13 cellular contexts compared by ENCODE assay signal in the genomic region with DNA sequence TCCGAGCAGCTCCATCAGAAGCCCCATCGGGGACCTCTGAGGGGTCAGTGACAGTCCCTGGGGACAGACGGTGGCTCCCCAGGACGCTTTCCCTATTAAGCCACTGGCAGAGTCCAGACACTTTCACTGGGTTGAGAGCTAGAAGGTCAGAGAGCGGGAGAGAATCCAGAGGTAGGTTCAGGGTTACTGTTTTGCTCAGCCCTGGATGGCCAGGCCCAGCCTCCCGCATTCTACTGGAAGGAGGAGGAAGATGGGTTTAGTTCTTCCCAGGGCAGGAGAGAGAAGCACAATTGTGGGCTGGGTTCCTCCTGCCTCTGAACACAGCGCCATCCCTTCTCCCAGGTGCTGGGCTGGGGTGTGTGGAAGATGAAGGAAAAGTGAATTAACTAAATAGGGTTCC.
DNase-seq lines count a peak whose midpoint lies in the region; ATAC-seq, FAIRE-seq and TF ChIP-seq lines count a peak whose summit lies in the region.
"Had no signal": no experiment of that assay in that cellular context is flagged by ENCODE, and none has a peak within 500 bp of the region (broad histone marks: within the 10 kb centered on the region; RNA-seq: fewer than 3 reads in every experiment).

No MANE protein-coding gene starts in this region.

- no peak overlapping the region for H3K4me3 Mint-ChIP-seq in natural killer cell treated with Interleukin-12 subunit alpha and Interleukin-12 subunit beta and Interleukin-15 and Interleukin-18, amount 100 ng/mL, for 72 hours
- H3K4me3 Mint-ChIP-seq in natural killer cell (no peak overlapping the region), astrocyte (ENCODE audit: unreplicated experiment) (no peak overlapping the region), nephron progenitor cell (no peak overlapping the region)
- H3K4me3 Mint-ChIP-seq in stimulated activated naive B cell treated with anti-CD40 and anti-IgM and Interleukin-4, amounts not matched to agents 10 μg/mL and 1 μg/mL and 100 μg/mL, for 72 hours, result no peak overlapping the region

- H3K4me2 ChIP-seq in astrocyte (ENCODE audit: low read length), result no peak overlapping the region
- H3K4me2 ChIP-seq: A549 had no signal

- no peaks in the 10 kb centered on the region for H3K79me2 ChIP-seq in astrocyte (ENCODE audit: insufficient read depth, low read length)

- H3K36me3 Mint-ChIP-seq in natural killer cell treated with Interleukin-12 subunit alpha and Interleukin-12 subunit beta and Interleukin-15 and Interleukin-18, amount 100 ng/mL, for 72 hours, result no peaks in the 10 kb centered on the region
- H3K36me3 Mint-ChIP-seq in natural killer cell (no peaks in the 10 kb centered on the region), astrocyte (ENCODE audit: low read depth, unreplicated experiment) (peaks cover 12% of the 10 kb centered on the region), nephron progenitor cell (ENCODE audit: low read depth) (no peaks in the 10 kb centered on the region)
- peaks cover 8 to 18% of the 10 kb centered on the region in 2 donors for H3K36me3 Mint-ChIP-seq in stimulated activated naive B cell treated with anti-CD40 and anti-IgM and Interleukin-4, amounts not matched to agents 10 μg/mL and 1 μg/mL and 100 μg/mL, for 72 hours

- H3K27me3 ChIP-seq in astrocyte (ENCODE audit: insufficient read depth, low read length), result peaks cover 5% of the 10 kb centered on the region

- H2AFZ ChIP-seq in astrocyte (ENCODE audit: low read depth, low read length), result no peak overlapping the region

- H3K4me1 ChIP-seq in astrocyte (ENCODE audit: insufficient read depth, low read length), result no peaks in the 10 kb centered on the region

- no peaks in the 10 kb centered on the region for H3K9me3 ChIP-seq in astrocyte (ENCODE audit: insufficient read depth, low read depth, low read length)
- H3K9me3 ChIP-seq: A549 had no signal

- intact Hi-C loops in natural killer cell (cut with micrococcal nuclease), result no loop called here

- no peak for DNase-seq in natural killer cell treated with Interleukin-12 subunit alpha and Interleukin-12 subunit beta and Interleukin-15 and Interleukin-18, amount 100 ng/mL, for 72 hours (ENCODE audit: low spot score)
- DNase-seq in natural killer cell (no peak), astrocyte (ENCODE audit: low read depth) (no peak), nephron progenitor cell (no peak), NCI-H1105 treated with DMSO at 0.1 percent for 48 hours (lab: John Stamatoyannopoulos, UW) (no peak)
- no peak for DNase-seq in stimulated activated naive B cell treated with anti-CD40 and anti-IgM and Interleukin-4, amounts not matched to agents 10 μg/mL and 1 μg/mL and 100 μg/mL, for 72 hours
- DNase-seq: C1 segment of cervical spinal cord, NCI-H1048, NCI-H345, NCI-H526 treated with DMSO at 0.1 percent for 48 hours had no signal

- no peak overlapping the region for H3K27ac ChIP-seq in astrocyte (ENCODE audit: low read depth, low read length)

- H4K20me1 ChIP-seq in astrocyte (ENCODE audit: insufficient read depth, low read length), result no peaks in the 10 kb centered on the region

- FAIRE-seq in astrocyte (lab: Jason Lieb, UNC), result no peak
- FAIRE-seq: A549 had no signal

- peaks cover 0 to 6% of the 10 kb centered on the region in 2 donors for H3K27me3 Mint-ChIP-seq in natural killer cell treated with Interleukin-12 subunit alpha and Interleukin-12 subunit beta and Interleukin-15 and Interleukin-18, amount 100 ng/mL, for 72 hours
- peaks cover 6 to 11% of the 10 kb centered on the region in 2 donors for H3K27me3 Mint-ChIP-seq in natural killer cell (ENCODE audit: low read depth in 2 of 2)
- H3K27me3 Mint-ChIP-seq in astrocyte (ENCODE audit: low read depth, unreplicated experiment), result peaks cover 21% of the 10 kb centered on the region
- peaks cover 7% of the 10 kb centered on the region for H3K27me3 Mint-ChIP-seq in nephron progenitor cell (ENCODE audit: low read depth, poor library complexity)
- H3K27me3 Mint-ChIP-seq in stimulated activated naive B cell treated with anti-CD40 and anti-IgM and Interleukin-4, amounts not matched to agents 10 μg/mL and 1 μg/mL and 100 μg/mL, for 72 hours, result peaks cover 26 to 41% of the 10 kb centered on the region in 2 donors

- no peak overlapping the region for H3K4me3 ChIP-seq in astrocyte (ENCODE audit: insufficient read depth, low read depth, low read length)
- H3K4me3 ChIP-seq: A549 had no signal

- no peak overlapping the region for H3K27ac Mint-ChIP-seq in natural killer cell treated with Interleukin-12 subunit alpha and Interleukin-12 subunit beta and Interleukin-15 and Interleukin-18, amount 100 ng/mL, for 72 hours
- H3K27ac Mint-ChIP-seq in natural killer cell (no peak overlapping the region), astrocyte (ENCODE audit: unreplicated experiment) (peak overlapping the region; percentile 66), nephron progenitor cell (peak overlapping the region; percentile 68)
- no peak overlapping the region for H3K27ac Mint-ChIP-seq in stimulated activated naive B cell treated with anti-CD40 and anti-IgM and Interleukin-4, amounts not matched to agents 10 μg/mL and 1 μg/mL and 100 μg/mL, for 72 hours

- peaks cover 0 to 7% of the 10 kb centered on the region in 2 donors for H3K4me1 Mint-ChIP-seq in natural killer cell treated with Interleukin-12 subunit alpha and Interleukin-12 subunit beta and Interleukin-15 and Interleukin-18, amount 100 ng/mL, for 72 hours (ENCODE audit: low read depth in 2 of 2)
- peaks cover 0 to 6% of the 10 kb centered on the region in 2 donors for H3K4me1 Mint-ChIP-seq in natural killer cell
- H3K4me1 Mint-ChIP-seq in astrocyte (ENCODE audit: low read depth, unreplicated experiment), result peaks cover 7% of the 10 kb centered on the region
- H3K4me1 Mint-ChIP-seq in nephron progenitor cell, result peaks cover 34% of the 10 kb centered on the region
- no peaks in the 10 kb centered on the region for H3K4me1 Mint-ChIP-seq in stimulated activated naive B cell treated with anti-CD40 and anti-IgM and Interleukin-4, amounts not matched to agents 10 μg/mL and 1 μg/mL and 100 μg/mL, for 72 hours

- no peak for TF ChIP-seq CTCF in natural killer cell (IDR thresholded peaks at IDR 0.05)
- no peak for TF ChIP-seq CTCF in astrocyte (IDR thresholded peaks at IDR 0.05; ENCODE audit: insufficient read depth, low read depth, low read length)
- TF ChIP-seq CTCF in nephron progenitor cell (IDR thresholded peaks at IDR 0.05), result no peak

- no peaks in the 10 kb centered on the region for H3K36me3 ChIP-seq in astrocyte (ENCODE audit: insufficient read depth, low read length)

- no peak overlapping the region for H3K9ac ChIP-seq in astrocyte (ENCODE audit: low read length)

- ATAC-seq in natural killer cell treated with Interleukin-12 subunit alpha and Interleukin-12 subunit beta and Interleukin-15 and Interleukin-18, amount 100 ng/mL, for 72 hours, result peak; percentile 8 to 16
- ATAC-seq in natural killer cell (no peak), HG03442 (IDR thresholded peaks at IDR 0.05; ENCODE audit: unreplicated experiment) (no peak)
- ATAC-seq in stimulated activated naive B cell treated with anti-CD40 and anti-IgM and Interleukin-4, amounts not matched to agents 10 μg/mL and 1 μg/mL and 100 μg/mL, for 72 hours (replicated peaks), result no peak
- ATAC-seq: Right ventricle myocardium inferior had no signal

- no peaks in the 10 kb centered on the region for H3K9me3 Mint-ChIP-seq in natural killer cell treated with Interleukin-12 subunit alpha and Interleukin-12 subunit beta and Interleukin-15 and Interleukin-18, amount 100 ng/mL, for 72 hours
- no peaks in the 10 kb centered on the region for H3K9me3 Mint-ChIP-seq in natural killer cell
- peaks cover 9% of the 10 kb centered on the region for H3K9me3 Mint-ChIP-seq in astrocyte (ENCODE audit: unreplicated experiment)
- no peaks in the 10 kb centered on the region for H3K9me3 Mint-ChIP-seq in nephron progenitor cell
- no peaks in the 10 kb centered on the region for H3K9me3 Mint-ChIP-seq in stimulated activated naive B cell treated with anti-CD40 and anti-IgM and Interleukin-4, amounts not matched to agents 10 μg/mL and 1 μg/mL and 100 μg/mL, for 72 hours

Comparison
In these comparisons a context has a peak if more than half of its experiments do, and no peak if none do; other contexts are left out.
1. ATAC-seq: peak in natural killer cell treated with Interleukin-12 subunit alpha and Interleukin-12 subunit beta and Interleukin-15 and Interleukin-18, amount 100 ng/mL, for 72 hours (2 of 2); none in natural killer cell (0 of 3), stimulated activated naive B cell treated with anti-CD40 and anti-IgM and Interleukin-4, amounts not matched to agents 10 μg/mL and 1 μg/mL and 100 μg/mL, for 72 hours (0 of 2) and HG03442 (single experiment).
2. H3K27ac Mint-ChIP-seq: peak in astrocyte (single experiment) and nephron progenitor cell (single experiment); none in natural killer cell treated with Interleukin-12 subunit alpha and Interleukin-12 subunit beta and Interleukin-15 and Interleukin-18, amount 100 ng/mL, for 72 hours (0 of 2), natural killer cell (0 of 2) and stimulated activated naive B cell treated with anti-CD40 and anti-IgM and Interleukin-4, amounts not matched to agents 10 μg/mL and 1 μg/mL and 100 μg/mL, for 72 hours (single experiment).